Comparison of ENCODE assay signal across 1 cellular context in the genomic region with DNA sequence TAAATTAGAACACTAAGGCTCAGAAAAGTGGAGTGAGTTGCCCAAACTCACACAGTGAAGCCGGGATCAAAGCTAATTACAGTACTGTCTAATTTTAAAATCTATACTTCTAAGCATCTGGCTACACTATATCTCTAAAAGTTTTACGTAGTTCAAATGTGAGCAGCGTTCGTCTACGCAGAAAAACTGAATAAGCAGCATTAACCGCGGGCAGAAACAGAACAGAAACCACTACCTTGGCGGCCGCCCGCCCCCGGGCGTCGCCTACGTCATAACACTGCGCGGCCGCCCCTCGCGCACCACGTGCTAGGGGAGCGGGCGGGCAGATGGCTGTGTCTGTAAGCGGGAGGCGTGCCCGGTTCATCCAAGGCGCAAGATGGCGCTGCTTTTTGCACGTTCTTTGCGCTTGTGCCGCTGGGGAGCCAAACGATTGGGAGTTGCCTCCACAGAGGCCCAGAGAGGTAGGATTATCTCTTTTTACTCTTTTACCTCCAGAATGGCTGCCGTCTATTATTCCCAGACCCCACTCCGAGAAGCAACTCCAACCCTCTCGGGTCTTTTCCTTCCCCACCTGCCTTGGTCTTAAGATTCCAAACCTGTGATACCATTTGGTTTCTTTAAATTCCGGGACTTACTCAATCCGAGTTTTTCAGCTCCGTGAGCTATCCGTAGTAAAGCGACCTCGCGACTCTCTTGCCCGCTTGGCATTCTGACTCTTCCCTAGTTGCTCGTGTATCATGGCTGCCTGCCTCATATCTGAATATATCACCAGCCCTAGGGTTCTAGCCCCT.
TF ChIP-seq lines count a peak whose summit lies in the region.

Gene SPRYD4, plus strand, starts transcription at position 363 of the 791 bp plus-strand sequence. Its CDS starts 14 bp downstream, at position 377.

TF ChIP-seq in HepG2, 621 proteins besides CTCF, POLR2A, EP300 and RAD21 (continued from another document and continues in another):
- TF ChIP-seq, protein P1, sequence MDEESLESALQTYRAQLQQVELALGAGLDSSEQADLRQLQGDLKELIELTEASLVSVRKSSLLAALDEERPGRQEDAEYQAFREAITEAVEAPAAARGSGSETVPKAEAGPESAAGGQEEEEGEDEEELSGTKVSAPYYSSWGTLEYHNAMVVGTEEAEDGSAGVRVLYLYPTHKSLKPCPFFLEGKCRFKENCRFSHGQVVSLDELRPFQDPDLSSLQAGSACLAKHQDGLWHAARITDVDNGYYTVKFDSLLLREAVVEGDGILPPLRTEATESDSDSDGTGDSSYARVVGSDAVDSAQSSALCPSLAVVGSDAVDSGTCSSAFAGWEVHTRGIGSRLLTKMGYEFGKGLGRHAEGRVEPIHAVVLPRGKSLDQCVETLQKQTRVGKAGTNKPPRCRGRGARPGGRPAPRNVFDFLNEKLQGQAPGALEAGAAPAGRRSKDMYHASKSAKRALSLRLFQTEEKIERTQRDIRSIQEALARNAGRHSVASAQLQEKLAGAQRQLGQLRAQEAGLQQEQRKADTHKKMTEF (CRISPR knock-in tag; IDR thresholded peaks at IDR 0.05), result peak; percentile 96
- TF ChIP-seq HMG20B (CRISPR knock-in tag; conservative IDR thresholded peaks at IDR 0.05), result 0 out of 2 replicates have a peak, but pooled peaks have one; percentile 72
- TF ChIP-seq PCBP1 (IDR thresholded peaks at IDR 0.05; ENCODE audit: borderline replicate concordance, low read depth, low read length), result no peak
- TF ChIP-seq TCF7L2 (IDR thresholded peaks at IDR 0.05; ENCODE audit: low read depth, low read length), result no peak
- TF ChIP-seq FOXA1 (IDR thresholded peaks at IDR 0.05), result no peak
- peak; percentile 55 for TF ChIP-seq FOXA1 (CRISPR knock-in tag; IDR thresholded peaks at IDR 0.05)
- TF ChIP-seq HOMEZ (CRISPR knock-in tag; IDR thresholded peaks at IDR 0.05; ENCODE audit: low read depth), result peak; percentile 80
- TF ChIP-seq ZNF552 (CRISPR knock-in tag; IDR thresholded peaks at IDR 0.05; ENCODE audit: borderline replicate concordance), result peak; percentile 92; the same call in 1 of the 2 replicates
- TF ChIP-seq MLLT10 (CRISPR knock-in tag; IDR thresholded peaks at IDR 0.05), result no peak
- TF ChIP-seq SMAD3 (CRISPR knock-in tag; IDR thresholded peaks at IDR 0.05), result peak; percentile 83; the same call in 1 of the 2 replicates
- peak; percentile 21; the same call in 1 of the 2 replicates for TF ChIP-seq SMAD9 (CRISPR knock-in tag; IDR thresholded peaks at IDR 0.05)
- TF ChIP-seq HIVEP1 (CRISPR knock-in tag; IDR thresholded peaks at IDR 0.05), result peak; percentile 66
- no peak for TF ChIP-seq TEF (CRISPR knock-in tag; IDR thresholded peaks at IDR 0.05)
- TF ChIP-seq IKZF1 (IDR thresholded peaks at IDR 0.05), result no peak
- no peak for TF ChIP-seq MAFF (IDR thresholded peaks at IDR 0.05; ENCODE audit: low read depth, low read length)
- no peak for TF ChIP-seq BRCA1 (CRISPR knock-in tag; IDR thresholded peaks at IDR 0.05)
- peak; percentile 90; the same call in 1 of the 2 replicates for TF ChIP-seq PRMT3 (CRISPR knock-in tag; IDR thresholded peaks at IDR 0.05; ENCODE audit: borderline replicate concordance, low read depth)
- no peak for TF ChIP-seq ZNF713 (CRISPR knock-in tag; IDR thresholded peaks at IDR 0.05)
- TF ChIP-seq ZNF354B (CRISPR knock-in tag; IDR thresholded peaks at IDR 0.05), result no peak
- TF ChIP-seq KAT8 (CRISPR knock-in tag; IDR thresholded peaks at IDR 0.05), result peak; percentile 99
- peak; percentile 93 for TF ChIP-seq ZNF510 (CRISPR knock-in tag; IDR thresholded peaks at IDR 0.05; ENCODE audit: low read depth)
- TF ChIP-seq, protein P2, sequence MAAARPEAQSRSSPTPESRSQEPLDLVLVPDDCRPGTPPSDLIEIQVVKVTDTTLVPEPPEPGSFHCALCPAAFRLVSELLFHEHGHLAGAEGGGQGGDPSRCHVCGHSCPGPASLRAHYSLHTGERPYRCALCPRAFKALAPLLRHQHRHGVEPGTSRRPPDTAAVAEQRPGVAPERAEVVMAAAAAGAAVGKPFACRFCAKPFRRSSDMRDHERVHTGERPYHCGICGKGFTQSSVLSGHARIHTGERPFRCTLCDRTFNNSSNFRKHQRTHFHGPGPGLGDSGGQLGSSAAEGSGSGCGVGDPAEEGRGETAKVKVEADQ (CRISPR knock-in tag; IDR thresholded peaks at IDR 0.05; ENCODE audit: borderline replicate concordance), result peak; percentile 94
- TF ChIP-seq, protein P3, sequence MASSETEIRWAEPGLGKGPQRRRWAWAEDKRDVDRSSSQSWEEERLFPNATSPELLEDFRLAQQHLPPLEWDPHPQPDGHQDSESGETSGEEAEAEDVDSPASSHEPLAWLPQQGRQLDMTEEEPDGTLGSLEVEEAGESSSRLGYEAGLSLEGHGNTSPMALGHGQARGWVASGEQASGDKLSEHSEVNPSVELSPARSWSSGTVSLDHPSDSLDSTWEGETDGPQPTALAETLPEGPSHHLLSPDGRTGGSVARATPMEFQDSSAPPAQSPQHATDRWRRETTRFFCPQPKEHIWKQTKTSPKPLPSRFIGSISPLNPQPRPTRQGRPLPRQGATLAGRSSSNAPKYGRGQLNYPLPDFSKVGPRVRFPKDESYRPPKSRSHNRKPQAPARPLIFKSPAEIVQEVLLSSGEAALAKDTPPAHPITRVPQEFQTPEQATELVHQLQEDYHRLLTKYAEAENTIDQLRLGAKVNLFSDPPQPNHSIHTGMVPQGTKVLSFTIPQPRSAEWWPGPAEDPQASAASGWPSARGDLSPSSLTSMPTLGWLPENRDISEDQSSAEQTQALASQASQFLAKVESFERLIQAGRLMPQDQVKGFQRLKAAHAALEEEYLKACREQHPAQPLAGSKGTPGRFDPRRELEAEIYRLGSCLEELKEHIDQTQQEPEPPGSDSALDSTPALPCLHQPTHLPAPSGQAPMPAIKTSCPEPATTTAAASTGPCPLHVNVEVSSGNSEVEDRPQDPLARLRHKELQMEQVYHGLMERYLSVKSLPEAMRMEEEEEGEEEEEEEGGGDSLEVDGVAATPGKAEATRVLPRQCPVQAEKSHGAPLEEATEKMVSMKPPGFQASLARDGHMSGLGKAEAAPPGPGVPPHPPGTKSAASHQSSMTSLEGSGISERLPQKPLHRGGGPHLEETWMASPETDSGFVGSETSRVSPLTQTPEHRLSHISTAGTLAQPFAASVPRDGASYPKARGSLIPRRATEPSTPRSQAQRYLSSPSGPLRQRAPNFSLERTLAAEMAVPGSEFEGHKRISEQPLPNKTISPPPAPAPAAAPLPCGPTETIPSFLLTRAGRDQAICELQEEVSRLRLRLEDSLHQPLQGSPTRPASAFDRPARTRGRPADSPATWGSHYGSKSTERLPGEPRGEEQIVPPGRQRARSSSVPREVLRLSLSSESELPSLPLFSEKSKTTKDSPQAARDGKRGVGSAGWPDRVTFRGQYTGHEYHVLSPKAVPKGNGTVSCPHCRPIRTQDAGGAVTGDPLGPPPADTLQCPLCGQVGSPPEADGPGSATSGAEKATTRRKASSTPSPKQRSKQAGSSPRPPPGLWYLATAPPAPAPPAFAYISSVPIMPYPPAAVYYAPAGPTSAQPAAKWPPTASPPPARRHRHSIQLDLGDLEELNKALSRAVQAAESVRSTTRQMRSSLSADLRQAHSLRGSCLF (CRISPR knock-in tag; IDR thresholded peaks at IDR 0.05; ENCODE audit: borderline replicate concordance), result no peak
- TF ChIP-seq LCORL (IDR thresholded peaks at IDR 0.05), result no peak
- TF ChIP-seq LCORL (CRISPR knock-in tag; IDR thresholded peaks at IDR 0.05), result peak; percentile 89
- TF ChIP-seq SSRP1 (CRISPR knock-in tag; IDR thresholded peaks at IDR 0.05), result no peak; the same call in 1 of the 2 replicates
- TF ChIP-seq ZNF792 (CRISPR knock-in tag; IDR thresholded peaks at IDR 0.05), result peak; percentile 82
- TF ChIP-seq ATF1 (CRISPR knock-in tag; IDR thresholded peaks at IDR 0.05), result peak; percentile 98
- TF ChIP-seq NFKBIZ (CRISPR knock-in tag; IDR thresholded peaks at IDR 0.05), result peak; percentile 92
- no peak for TF ChIP-seq PLSCR1 (CRISPR knock-in tag; IDR thresholded peaks at IDR 0.05; ENCODE audit: borderline replicate concordance)
- TF ChIP-seq BORCS8-MEF2B (CRISPR knock-in tag; IDR thresholded peaks at IDR 0.05), result peak; percentile 81
- TF ChIP-seq ZNF350 (CRISPR knock-in tag; IDR thresholded peaks at IDR 0.05; ENCODE audit: borderline replicate concordance, low read depth), result peak; percentile 97
- TF ChIP-seq ZNF180 (CRISPR knock-in tag; IDR thresholded peaks at IDR 0.05; ENCODE audit: borderline replicate concordance, low read depth), result 0 out of 2 replicates have a peak, but pooled peaks have one; percentile 32
- no peak for TF ChIP-seq ARNT (IDR thresholded peaks at IDR 0.05)
- TF ChIP-seq IRX3 (CRISPR knock-in tag; IDR thresholded peaks at IDR 0.05; ENCODE audit: borderline replicate concordance, low read depth), result no peak
- no peak for TF ChIP-seq ZNF597 (CRISPR knock-in tag; IDR thresholded peaks at IDR 0.05)
- TF ChIP-seq ZNF660 (CRISPR knock-in tag; IDR thresholded peaks at IDR 0.05; ENCODE audit: borderline replicate concordance, low read depth), result no peak
- no peak for TF ChIP-seq EED (CRISPR knock-in tag; IDR thresholded peaks at IDR 0.05)
- 0 out of 2 replicates have a peak, but pooled peaks have one; percentile 34 for TF ChIP-seq NR2F2 (IDR thresholded peaks at IDR 0.05; ENCODE audit: borderline replicate concordance, low read depth)
- TF ChIP-seq KDM1A (CRISPR knock-in tag; IDR thresholded peaks at IDR 0.05), result no peak
- TF ChIP-seq ZBTB20 (CRISPR knock-in tag; IDR thresholded peaks at IDR 0.05; ENCODE audit: borderline replicate concordance, low read depth), result peak; percentile 95; the same call in 1 of the 2 replicates
- peak; percentile 42; the same call in 1 of the 2 replicates for TF ChIP-seq ETV5 (CRISPR knock-in tag; IDR thresholded peaks at IDR 0.05; ENCODE audit: borderline replicate concordance)
- no peak for TF ChIP-seq SRSF4 (IDR thresholded peaks at IDR 0.05; ENCODE audit: low read depth, low read length, poor library complexity, severe bottlenecking)
- TF ChIP-seq ZNF607 (CRISPR knock-in tag; IDR thresholded peaks at IDR 0.05; ENCODE audit: borderline replicate concordance), result peak; percentile 91; the same call in 1 of the 2 replicates
- TF ChIP-seq, protein P4, sequence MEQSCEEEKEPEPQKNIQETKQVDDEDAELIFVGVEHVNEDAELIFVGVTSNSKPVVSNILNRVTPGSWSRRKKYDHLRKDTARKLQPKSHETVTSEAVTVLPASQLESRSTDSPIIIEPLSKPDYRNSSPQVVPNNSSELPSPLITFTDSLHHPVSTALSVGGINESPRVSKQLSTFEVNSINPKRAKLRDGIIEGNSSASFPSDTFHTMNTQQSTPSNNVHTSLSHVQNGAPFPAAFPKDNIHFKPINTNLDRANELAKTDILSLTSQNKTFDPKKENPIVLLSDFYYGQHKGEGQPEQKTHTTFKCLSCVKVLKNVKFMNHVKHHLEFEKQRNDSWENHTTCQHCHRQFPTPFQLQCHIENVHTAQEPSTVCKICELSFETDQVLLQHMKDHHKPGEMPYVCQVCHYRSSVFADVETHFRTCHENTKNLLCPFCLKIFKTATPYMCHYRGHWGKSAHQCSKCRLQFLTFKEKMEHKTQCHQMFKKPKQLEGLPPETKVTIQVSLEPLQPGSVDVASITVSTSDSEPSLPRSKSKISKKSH (CRISPR knock-in tag; IDR thresholded peaks at IDR 0.05; ENCODE audit: borderline replicate concordance), result peak; percentile 77
- TF ChIP-seq KDM4B (CRISPR knock-in tag; IDR thresholded peaks at IDR 0.05), result peak; percentile 88
- peak; percentile 80; the same call in 1 of the 2 replicates for TF ChIP-seq ZNF562 (CRISPR knock-in tag; IDR thresholded peaks at IDR 0.05; ENCODE audit: borderline replicate concordance)
- peak; percentile 88 for TF ChIP-seq KMT2A (CRISPR knock-in tag; IDR thresholded peaks at IDR 0.05)
- TF ChIP-seq, protein P5, sequence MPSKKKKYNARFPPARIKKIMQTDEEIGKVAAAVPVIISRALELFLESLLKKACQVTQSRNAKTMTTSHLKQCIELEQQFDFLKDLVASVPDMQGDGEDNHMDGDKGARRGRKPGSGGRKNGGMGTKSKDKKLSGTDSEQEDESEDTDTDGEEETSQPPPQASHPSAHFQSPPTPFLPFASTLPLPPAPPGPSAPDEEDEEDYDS (CRISPR knock-in tag; IDR thresholded peaks at IDR 0.05), result peak; percentile 84
- TF ChIP-seq ZNF674 (CRISPR knock-in tag; IDR thresholded peaks at IDR 0.05; ENCODE audit: low read depth), result no peak
- TF ChIP-seq BRD4 (CRISPR knock-in tag; IDR thresholded peaks at IDR 0.05), result peak; percentile 63
- TF ChIP-seq MXD4 (CRISPR knock-in tag; IDR thresholded peaks at IDR 0.05), result peak; percentile 99
